In the genomic region with DNA sequence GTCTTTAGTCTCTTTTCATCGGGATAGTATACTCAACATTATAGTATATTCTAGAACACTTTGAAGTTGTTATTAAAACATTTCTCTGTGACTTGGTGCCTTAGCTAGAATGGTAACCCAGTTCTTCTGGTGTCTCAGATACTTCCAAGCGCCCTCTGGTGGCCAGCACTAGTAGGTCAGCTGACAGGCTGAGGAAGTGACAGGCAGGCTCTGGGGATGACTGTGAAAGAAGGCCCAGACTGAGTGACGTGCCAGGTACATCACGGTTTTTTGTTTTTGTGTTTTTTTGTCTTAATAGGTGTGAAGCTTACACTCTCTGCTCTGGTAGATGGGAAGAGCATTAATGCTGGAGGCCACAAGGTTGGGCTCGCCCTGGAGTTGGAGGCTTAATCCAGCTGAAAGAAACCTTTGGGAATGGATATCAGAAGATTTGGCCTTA, we compare ENCODE assay signal across 8 cellular contexts. TPM values are rescaled to one million over a fixed set of nuclear protein-coding genes. Genes with fewer than 3 reads are reported as not detected.
DNase-seq lines count a peak whose midpoint lies in the region; ATAC-seq and TF ChIP-seq lines count a peak whose summit lies in the region.

No MANE protein-coding gene starts in this region.

- ATAC-seq in GM19468 (IDR thresholded peaks at IDR 0.05; ENCODE audit: extremely low read depth, unreplicated experiment) (peak; percentile 26), PC-3 (peak; percentile 16), esophagus mucosa (peak; percentile 21)
- ATAC-seq in stimulated activated naive CD8-positive, alpha-beta T cell treated with anti-CD3 and anti-CD28 coated beads, Interleukin-15, Interleukin-2, amounts not matched to agents 100 U/mL and 50 U/mL, for 24 hours, result peak; percentile 59

- H3K9me2 ChIP-seq in PC-3 (replicated peaks; ENCODE audit: low read length), result no peaks in the 10 kb centered on the region

- H3K4me2 ChIP-seq in PC-3 (ENCODE audit: low read length), result no peak overlapping the region

- peaks cover 14% of the 10 kb centered on the region for H3K4me1 Mint-ChIP-seq in nephron

- H3K4me3 ChIP-seq in PC-3 (ENCODE audit: low read length), result no peak overlapping the region

- BruUV-seq in PC-3 (replicated peaks; lab: Mats Ljungman, UMichigan), result no TSS peak

- no peaks in the 10 kb centered on the region for H3K9me3 ChIP-seq in PC-3 (ENCODE audit: low read length)

- intact Hi-C loops in PC-3 (cut with micrococcal nuclease), result loop anchor here (1.0 to 10.0 kb wide), 6 partner anchors 19 to 403 kb away; partner anchors contain the start of genes KAT6B and SAMD8

- peaks cover 62% of the 10 kb centered on the region for H4K20me1 ChIP-seq in PC-3 (ENCODE audit: low read length)

- no peak overlapping the region for H3K9ac ChIP-seq in PC-3 (ENCODE audit: low read length)

- H3K27me3 ChIP-seq in PC-3 (ENCODE audit: low read length), result no peaks in the 10 kb centered on the region

- no peak overlapping the region for H2AFZ ChIP-seq in PC-3 (ENCODE audit: low read length)

- H3K9me3 Mint-ChIP-seq in nephron, result no peaks in the 10 kb centered on the region

- H3K27me3 Mint-ChIP-seq in nephron (ENCODE audit: low read depth), result no peaks in the 10 kb centered on the region

- H3K4me3 Mint-ChIP-seq in nephron, result peak overlapping the region in 2 of 3 experiments; percentile 16 to 28

- H3K27ac ChIP-seq in PC-3 (ENCODE audit: low read length), result no peak overlapping the region

- CTCF ChIA-PET in PC-3 (lab: Charles Lee), result interaction anchor here (0.6 to 6.8 kb wide), 10 partner anchors 11 to 217 kb away, joined by 3 to 170 read pairs (median 4); no protein-coding TSS in a partner anchor

- H3K79me2 ChIP-seq in PC-3 (ENCODE audit: low read length), result peaks cover 58% of the 10 kb centered on the region

- H3F3A ChIP-seq in PC-3 (ENCODE audit: low read length, unreplicated experiment), result peaks cover 57% of the 10 kb centered on the region

- H3K27ac Mint-ChIP-seq in nephron, result peak overlapping the region in 2 of 3 experiments; percentile 2 to 15

- POLR2A ChIA-PET in PC-3 (lab: Charles Lee; ENCODE audit: unreplicated experiment), result interaction anchor here (1.0 kb wide), 2 partner anchors 19 to 43 kb away, joined by 3 read pairs; no protein-coding TSS in a partner anchor

- DNase-seq in CMK (ENCODE audit: low read depth) (peak; percentile 65), HuH-7 (ENCODE audit: low spot score) (peak; percentile 60), PC-3 (peak; percentile 100), activated T-cell treated with anti-CD3 and anti-CD28 coated beads for 48 hours (ENCODE audit: low read depth) (peak; percentile 87)
- peak; percentile 94 for DNase-seq in stimulated activated naive CD8-positive, alpha-beta T cell treated with anti-CD3 and anti-CD28 coated beads, Interleukin-15, Interleukin-2, amounts not matched to agents 100 U/mL and 50 U/mL, for 24 hours

- peaks cover 38% of the 10 kb centered on the region for H3K4me1 ChIP-seq in PC-3 (ENCODE audit: insufficient read depth, low read length)

- peaks cover 58% of the 10 kb centered on the region for H3K36me3 Mint-ChIP-seq in nephron (ENCODE audit: low read depth)

- peaks cover 66% of the 10 kb centered on the region for H3K36me3 ChIP-seq in PC-3 (ENCODE audit: low read depth, low read length)

- TF ChIP-seq CTCF in PC-3 (conservative IDR thresholded peaks at IDR 0.05; ENCODE audit: low read depth, low read length) (peak; percentile 100), nephron (IDR thresholded peaks at IDR 0.05; ENCODE audit: unreplicated experiment in 3 of 3) (peak; percentile 88 to 94 (median 91))

RNA-seq across cellular contexts. Expression of gene COMTD1, which starts 5.1 kb away (rescaled TPM):
- total RNA-seq in PC-3 (2014; rRNA removed) (183 and 214 TPM in 2 replicates), esophagus mucosa (106 TPM)

RNA-seq across cellular contexts. Expression of gene VDAC2, which starts 20.0 kb away (rescaled TPM):
- total RNA-seq in PC-3 (2014; rRNA removed) (463 and 542 TPM in 2 replicates), esophagus mucosa (356 TPM)
